In genomic region chr22:24230911-24231656, GRCh38 we compare ENCODE assay signal across 8 cellular contexts. TPM values are rescaled to one million over a fixed set of nuclear protein-coding genes. Genes with fewer than 3 reads are reported as not detected.
DNase-seq lines count a peak whose midpoint lies in the region; ATAC-seq and TF ChIP-seq lines count a peak whose summit lies in the region.

No MANE protein-coding gene starts in this region.

- H3K4me3 Mint-ChIP-seq in activated CD4-positive, alpha-beta T cell treated with anti-CD3 and anti-CD28 coated beads, Interleukin-2, amount 10 ng/mL, durations not matched to agents 7 days and 5 days = no peak overlapping the region
- no peak overlapping the region for H3K4me3 Mint-ChIP-seq in progenitor cell of endocrine pancreas (ENCODE audit: low read depth)

- 48% methylated on average over 5 of the region's 18 CpGs; no CpG with 5 or more reads in 1 of the 2 experiments for WGBS in IMR-90 (ENCODE audit: extremely low coverage in 2 of 2, insufficient read length in 1 of 2), 2 experiments

- H3K23ac ChIP-seq in IMR-90 (ENCODE audit: low read depth, low read length) = no peak overlapping the region

- POLR2A ChIA-PET in A673 (lab: Charles Lee; ENCODE audit: low non-redundant PET) (no interaction called here), IMR-90 (lab: Charles Lee; ENCODE audit: unreplicated experiment) (no interaction called here)
- POLR2A ChIA-PET in activated CD4-positive, alpha-beta T cell treated with anti-CD3 and anti-CD28 coated beads, Interleukin-2, amount 10 ng/mL, durations not matched to agents 7 days and 5 days (lab: Charles Lee) = interaction anchor here (1.1 kb wide), 1 partner anchor 26 kb away, joined by 6 read pairs; no protein-coding TSS in a partner anchor

- H3K27me3 Mint-ChIP-seq in activated CD4-positive, alpha-beta T cell treated with anti-CD3 and anti-CD28 coated beads, Interleukin-2, amount 10 ng/mL, durations not matched to agents 7 days and 5 days = no peaks in the 10 kb centered on the region
- no peaks in the 10 kb centered on the region for H3K27me3 Mint-ChIP-seq in progenitor cell of endocrine pancreas

- CTCF ChIA-PET in A673 (lab: Charles Lee) (interaction anchor here (0.6 to 1.3 kb wide), 7 partner anchors 16 to 275 kb away, joined by 3 to 8 read pairs (median 3); no protein-coding TSS in a partner anchor), IMR-90 (lab: Yijun Ruan, JAX) (interaction anchor here (1.2 kb wide), 1 partner anchor 42 kb away, joined by 4 read pairs; no protein-coding TSS in a partner anchor)
- CTCF ChIA-PET in activated CD4-positive, alpha-beta T cell treated with anti-CD3 and anti-CD28 coated beads, Interleukin-2, amount 10 ng/mL, durations not matched to agents 7 days and 5 days (lab: Charles Lee) = interaction anchor here (0.6 to 3.1 kb wide), 17 partner anchors 8 to 193 kb away, joined by 3 to 24 read pairs (median 4); partner anchors contain the start of gene GGT5

- no peak overlapping the region for H3K56ac ChIP-seq in IMR-90 (ENCODE audit: extremely low read depth, insufficient read depth, low read length)

- H3K36me3 ChIP-seq in A673 (ENCODE audit: insufficient read depth, low read length, poor library complexity, severe bottlenecking) (no peaks in the 10 kb centered on the region), IMR-90 (ENCODE audit: control insufficient read depth, insufficient read depth, low read length) (no peaks in the 10 kb centered on the region; the same call in 1 of the 2 replicates)
- no peaks in the 10 kb centered on the region for H3K36me3 ChIP-seq in effector memory CD4-positive, alpha-beta T cell (ENCODE audit: control insufficient read depth, insufficient read depth, low read length)

- H3K4me1 ChIP-seq in A673 (ENCODE audit: insufficient read depth, low read length, poor library complexity, severe bottlenecking) = no peaks in the 10 kb centered on the region
- no peaks in the 10 kb centered on the region for H3K4me1 ChIP-seq in IMR-90 (ENCODE audit: control insufficient read depth, insufficient read depth, low read length)
- no peaks in the 10 kb centered on the region for H3K4me1 ChIP-seq in effector memory CD4-positive, alpha-beta T cell (ENCODE audit: control insufficient read depth, insufficient read depth, low read length, poor library complexity, severe bottlenecking)

- no peaks in the 10 kb centered on the region for H3K36me3 Mint-ChIP-seq in activated CD4-positive, alpha-beta T cell treated with anti-CD3 and anti-CD28 coated beads, Interleukin-2, amount 10 ng/mL, durations not matched to agents 7 days and 5 days (ENCODE audit: low read depth)
- H3K36me3 Mint-ChIP-seq in progenitor cell of endocrine pancreas (ENCODE audit: insufficient read depth) = no peaks in the 10 kb centered on the region

- H3K9ac ChIP-seq in IMR-90 (ENCODE audit: low read depth, low read length) = no peak overlapping the region

- intact Hi-C loops in A673 (cut with micrococcal nuclease; ENCODE audit: unreplicated experiment) (no loop called here), IMR-90 (cut with micrococcal nuclease) (no loop called here)

- H2BK20ac ChIP-seq in IMR-90 (ENCODE audit: low read depth, low read length) = no peak overlapping the region

- no peaks in the 10 kb centered on the region for H4K20me1 ChIP-seq in IMR-90 (ENCODE audit: insufficient read depth, low read length)

- H3K9me3 ChIP-seq in A673 (ENCODE audit: low read depth, low read length, poor library complexity, severe bottlenecking) = no peaks in the 10 kb centered on the region
- peaks cover 2% of the 10 kb centered on the region; the same call in 1 of the 2 replicates for H3K9me3 ChIP-seq in IMR-90 (ENCODE audit: control insufficient read depth, insufficient read depth, low read length)
- H3K9me3 ChIP-seq in effector memory CD4-positive, alpha-beta T cell (ENCODE audit: control insufficient read depth, low read length) = no peaks in the 10 kb centered on the region

- H2AK9ac ChIP-seq in IMR-90 (replicated peaks; ENCODE audit: low read depth, low read length, poor library complexity) = no peak overlapping the region

- H4K5ac ChIP-seq in IMR-90 (ENCODE audit: low read depth, low read length) = no peak overlapping the region

- peak overlapping the region; percentile 4 for H2AFZ ChIP-seq in IMR-90 (replicated peaks; ENCODE audit: low read length, poor library complexity)

- no TSS peak for BruUV-seq in A673 (replicated peaks; lab: Mats Ljungman, UMichigan)
- BruUV-seq in IMR-90 (replicated peaks; lab: Mats Ljungman, UMichigan) = no TSS peak

- H3K4me3 ChIP-seq in A673 (ENCODE audit: low read depth, low read length, poor library complexity, severe bottlenecking) (no peak overlapping the region), IMR-90 (ENCODE audit: insufficient read depth, low read depth, low read length) (no peak overlapping the region)
- H3K4me3 ChIP-seq in effector memory CD4-positive, alpha-beta T cell (ENCODE audit: insufficient read depth, low read depth, low read length, poor library complexity, severe bottlenecking) = no peak overlapping the region

- TF ChIP-seq POLR2A in IMR-90 (IDR thresholded peaks at IDR 0.05; ENCODE audit: low read depth, low read length) = no peak

- no peak overlapping the region for H3K4me2 ChIP-seq in IMR-90 (ENCODE audit: low read depth, low read length)

- H2BK120ac ChIP-seq in IMR-90 (ENCODE audit: low read depth, low read length) = no peak overlapping the region

- no peak overlapping the region for H4K8ac ChIP-seq in IMR-90 (ENCODE audit: low read depth in 2 of 2, low read length in 2 of 2)

- no peaks in the 10 kb centered on the region; the same call in 1 of the 2 replicates for H3K9me1 ChIP-seq in IMR-90 (ENCODE audit: insufficient read depth, low read length)

- peak overlapping the region; percentile 50; the same call in 1 of the 2 replicates for H2AK5ac ChIP-seq in IMR-90 (ENCODE audit: low read depth, low read length)

- no peaks in the 10 kb centered on the region for H3K9me3 Mint-ChIP-seq in activated CD4-positive, alpha-beta T cell treated with anti-CD3 and anti-CD28 coated beads, Interleukin-2, amount 10 ng/mL, durations not matched to agents 7 days and 5 days
- H3K9me3 Mint-ChIP-seq in progenitor cell of endocrine pancreas (ENCODE audit: low read depth) = no peaks in the 10 kb centered on the region

- TF ChIP-seq CTCF in A673 (conservative IDR thresholded peaks at IDR 0.05; ENCODE audit: low read depth, low read length) (peak; percentile 56), IMR-90 (conservative IDR thresholded peaks at IDR 0.05; ENCODE audit: low read depth, low read length) (peak; percentile 30), progenitor cell of endocrine pancreas (IDR thresholded peaks at IDR 0.05; ENCODE audit: unreplicated experiment) (peak; percentile 51)

- in situ Hi-C loops in IMR-90 (cut with MboI; ENCODE audit: low sequenced_read_pairs) = no loop called here

- peak overlapping the region; percentile 72 for H3K27ac Mint-ChIP-seq in activated CD4-positive, alpha-beta T cell treated with anti-CD3 and anti-CD28 coated beads, Interleukin-2, amount 10 ng/mL, durations not matched to agents 7 days and 5 days
- no peak overlapping the region for H3K27ac Mint-ChIP-seq in progenitor cell of endocrine pancreas

- DNase-seq in A673 (ENCODE audit: low spot score) = peak; percentile 53
- DNase-seq in IMR-90 = no peak
- DNase-seq in activated CD4-positive, alpha-beta T cell treated with anti-CD3 and anti-CD28 coated beads, Interleukin-2, amount 10 ng/mL, durations not matched to agents 7 days and 5 days = peak; percentile 68
- peak; percentile 15 to 49 (median 26) for DNase-seq in effector memory CD4-positive, alpha-beta T cell
- peak; percentile 36 for DNase-seq in progenitor cell of endocrine pancreas (ENCODE audit: low spot score, unreplicated experiment)
- no peak for DNase-seq in HK-2 (ENCODE audit: unreplicated experiment)
- no peak for DNase-seq in SW 1271 (lab: John Stamatoyannopoulos, UW)

- H3K27ac ChIP-seq in A673 (ENCODE audit: low read depth, low read length, poor library complexity, severe bottlenecking) (no peak overlapping the region), IMR-90 (ENCODE audit: insufficient read depth, low read length) (no peak overlapping the region)
- H3K27ac ChIP-seq in effector memory CD4-positive, alpha-beta T cell (ENCODE audit: insufficient read depth, low read length, poor library complexity, severe bottlenecking) = no peak overlapping the region

- H3K18ac ChIP-seq in IMR-90 (ENCODE audit: low read depth, low read length) = no peak overlapping the region

- H3K27me3 ChIP-seq in A673 (replicated peaks; ENCODE audit: insufficient read depth, low read depth, low read length, poor library complexity) (no peaks in the 10 kb centered on the region), IMR-90 (ENCODE audit: control insufficient read depth, insufficient read depth, low read length) (no peaks in the 10 kb centered on the region)
- no peaks in the 10 kb centered on the region for H3K27me3 ChIP-seq in effector memory CD4-positive, alpha-beta T cell (replicated peaks; ENCODE audit: control insufficient read depth, insufficient read depth, low read length, poor library complexity, severe bottlenecking)

- TF ChIP-seq RAD21 in IMR-90 (IDR thresholded peaks at IDR 0.05; ENCODE audit: low read length) = 0 out of 2 replicates have a peak, but pooled peaks have one; percentile 3

- peak overlapping the region; percentile 35; the same call in 1 of the 2 replicates for H3K4ac ChIP-seq in IMR-90 (ENCODE audit: low read depth, low read length)

- H2BK15ac ChIP-seq in IMR-90 (ENCODE audit: low read depth, low read length) = no peak overlapping the region

- no peak overlapping the region for H3K14ac ChIP-seq in IMR-90 (replicated peaks; ENCODE audit: low read depth, low read length)

- no peaks in the 10 kb centered on the region; a peak in 1 of 4 replicates for H3K79me1 ChIP-seq in IMR-90 (ENCODE audit: low read depth in 1 of 2, low read length in 2 of 2)

- H4K91ac ChIP-seq in IMR-90 (ENCODE audit: insufficient read depth, low read depth, low read length) = no peak overlapping the region

- dilution Hi-C loops in IMR-90 (cut with HindIII; ENCODE audit: low sequenced_read_pairs, unreplicated experiment) = no loop called here

- ATAC-seq in IMR-90 (ENCODE audit: low read depth) = no peak
- ATAC-seq in GM21381 (IDR thresholded peaks at IDR 0.05; ENCODE audit: unreplicated experiment) = no peak

- no peak overlapping the region for H2BK5ac ChIP-seq in IMR-90 (ENCODE audit: low read depth, low read length, poor library complexity, severe bottlenecking)

- H3K4me1 Mint-ChIP-seq in activated CD4-positive, alpha-beta T cell treated with anti-CD3 and anti-CD28 coated beads, Interleukin-2, amount 10 ng/mL, durations not matched to agents 7 days and 5 days = peaks cover 3% of the 10 kb centered on the region
- no peaks in the 10 kb centered on the region for H3K4me1 Mint-ChIP-seq in progenitor cell of endocrine pancreas (ENCODE audit: low read depth)

RNA-seq across cellular contexts. Expression of gene GGT5, which starts 13.8 kb away (rescaled TPM):
- total RNA-seq in A673 (2021) = not detected in 2 replicates
- 0.18 and 0.28 TPM in 2 replicates for total RNA-seq in IMR-90 (2012; rRNA removed)
- polyA plus RNA-seq in IMR-90 (2012; rRNA removed) = 3.1 and 5.8 TPM in 2 replicates
- polyA plus RNA-seq in IMR-90 (2012; cell fraction: cytosol; rRNA removed) = 0.58 and 3.1 TPM in 2 replicates
- 15.2 and 20.3 TPM in 2 replicates for polyA plus RNA-seq in IMR-90 (2012; cell fraction: nucleus; rRNA removed; ENCODE audit: low replicate concordance)
- total RNA-seq in activated CD4-positive, alpha-beta T cell treated with anti-CD3 and anti-CD28 coated beads, Interleukin-2, amount 10 ng/mL, durations not matched to agents 7 days and 5 days = under 1 TPM; 0.10 to 0.35 TPM
- not detected in 2 replicates for total RNA-seq in progenitor cell of endocrine pancreas

RNA-seq across cellular contexts. Expression of gene SPECC1L, which starts 39.5 kb away (rescaled TPM):
- total RNA-seq in A673 (2021) = 55.6 and 56.7 TPM in 2 replicates
- 44.1 and 45.5 TPM in 2 replicates for total RNA-seq in IMR-90 (2012; rRNA removed)
- polyA plus RNA-seq in IMR-90 (2012; rRNA removed) = 18.4 and 18.7 TPM in 2 replicates
- 9.4 and 10.4 TPM in 2 replicates for polyA plus RNA-seq in IMR-90 (2012; cell fraction: cytosol; rRNA removed)
- polyA plus RNA-seq in IMR-90 (2012; cell fraction: nucleus; rRNA removed; ENCODE audit: low replicate concordance) = 23.1 and 26.8 TPM in 2 replicates
- total RNA-seq in activated CD4-positive, alpha-beta T cell treated with anti-CD3 and anti-CD28 coated beads, Interleukin-2, amount 10 ng/mL, durations not matched to agents 7 days and 5 days = 10 to 100 TPM; 53.1 to 59.5 TPM
- total RNA-seq in progenitor cell of endocrine pancreas = 87.7 and 96.9 TPM in 2 replicates

RNA-seq across cellular contexts. Expression of gene SUSD2, which starts 49.8 kb away (rescaled TPM):
- total RNA-seq in A673 (2021) (0.94 and 1.3 TPM in 2 replicates), IMR-90 (2012; rRNA removed) (0.18 and 0.28 TPM in 2 replicates), progenitor cell of endocrine pancreas (0.75 and 0.79 TPM in 2 replicates)
- polyA plus RNA-seq in IMR-90 (2012; rRNA removed) = 1.6 and 2.4 TPM in 2 replicates
- 1.1 and 1.9 TPM in 2 replicates for polyA plus RNA-seq in IMR-90 (2012; cell fraction: cytosol; rRNA removed)
- 1.9 and 4.1 TPM in 2 replicates for polyA plus RNA-seq in IMR-90 (2012; cell fraction: nucleus; rRNA removed; ENCODE audit: low replicate concordance)
- total RNA-seq in activated CD4-positive, alpha-beta T cell treated with anti-CD3 and anti-CD28 coated beads, Interleukin-2, amount 10 ng/mL, durations not matched to agents 7 days and 5 days = 1 to 10 TPM; 1.0 to 1.1 TPM

Comparison
In these comparisons a context has a peak if more than half of its experiments do, and no peak if none do; other contexts are left out.
1. DNase-seq: peak in A673 (single experiment), activated CD4-positive, alpha-beta T cell treated with anti-CD3 and anti-CD28 coated beads, Interleukin-2, amount 10 ng/mL, durations not matched to agents 7 days and 5 days (single experiment), effector memory CD4-positive, alpha-beta T cell (3 of 3) and progenitor cell of endocrine pancreas (single experiment); none in IMR-90 (single experiment), HK-2 (single experiment) and SW 1271 (0 of 2).
2. Peak in every context shown above with its lines, with median percentiles within 50 percentile points of each other: CTCF ChIP-seq.